ENCODE assay signal across 13 cellular contexts in the genomic region with DNA sequence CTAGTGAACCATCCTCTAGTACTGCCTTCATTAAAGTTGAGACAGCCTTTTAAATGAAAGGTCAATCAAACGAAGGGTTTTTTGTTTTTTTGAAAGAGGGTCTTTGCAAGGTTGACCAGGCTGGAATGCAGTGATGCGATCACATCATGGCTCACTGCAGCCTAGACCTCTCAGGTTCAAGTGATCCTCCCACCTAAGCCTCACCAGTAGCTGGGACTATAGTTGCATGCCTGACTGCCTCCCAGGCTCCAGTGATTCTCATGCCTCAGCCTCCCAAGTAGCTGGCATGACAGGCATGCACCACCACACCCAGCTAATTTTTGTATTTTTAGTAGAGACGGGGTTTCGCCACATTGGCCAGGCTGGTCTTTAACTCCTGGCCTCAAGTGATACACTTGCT.
"Had no signal": no experiment of that assay in that cellular context is flagged by ENCODE, and none has a peak within 500 bp of the region (broad histone marks: within the 10 kb centered on the region; RNA-seq: fewer than 3 reads in every experiment).

No MANE protein-coding gene starts in this region.

- H3K79me2 ChIP-seq: parathyroid adenoma had no signal

- H2AFZ ChIP-seq: parathyroid adenoma had no signal

- H3K36me3 ChIP-seq: prostate gland had no signal

- H3K9me3 ChIP-seq: prostate gland had no signal

- H3K4me3 ChIP-seq: prostate gland, skin epidermis had no signal

- H3K9ac ChIP-seq: parathyroid adenoma had no signal

- H3K27ac ChIP-seq: parathyroid adenoma, prostate gland, skin epidermis had no signal

- H3K4me1 ChIP-seq: parathyroid adenoma, prostate gland had no signal

- DNase-seq: cerebellar nuclear complex; dermis blood vessel endothelial cell; immature natural killer cell; left colon; naive B cell; stimulated activated CD4-positive, alpha-beta T cell treated with anti-CD3 and anti-CD28 coated beads, Interleukin-2, amount 100 ng/mL, for 24 hours; stimulated activated CD4-positive, alpha-beta T cell treated with anti-CD3 and anti-CD28 coated beads, Interleukin-4, amount 100 ng/mL, for 4 hours; stimulated activated naive B cell treated with anti-CD40 and anti-IgM and Interleukin-4, amounts not matched to agents 10 μg/mL and 1 μg/mL and 100 μg/mL, for 72 hours; stimulated activated naive CD8-positive, alpha-beta T cell treated with anti-CD3 and anti-CD28 coated beads, Interleukin-15, amount 100 ng/mL, for 72 hours had no signal

- ATAC-seq: left colon; sciatic nerve; stimulated activated naive B cell treated with anti-CD40 and anti-IgM and Interleukin-4, amounts not matched to agents 10 μg/mL and 1 μg/mL and 100 μg/mL, for 72 hours; stimulated activated naive CD8-positive, alpha-beta T cell treated with anti-CD3 and anti-CD28 coated beads, Interleukin-15, amount 100 ng/mL, for 72 hours had no signal
